17 cellular contexts compared by ENCODE assay signal in genomic region chr7:45086348-45087065, GRCh38. TPM values are rescaled to one million over a fixed set of nuclear protein-coding genes. Genes with fewer than 3 reads are reported as not detected.
DNase-seq lines count a peak whose midpoint lies in the region; ATAC-seq lines count a peak whose summit lies in the region.
"Had no signal": no experiment of that assay in that cellular context is flagged by ENCODE, and none has a peak within 500 bp of the region (broad histone marks: within the 10 kb centered on the region; RNA-seq: fewer than 3 reads in every experiment).

No MANE protein-coding gene starts in this region.

- H3K36me3 Mint-ChIP-seq in activated CD8-positive, alpha-beta memory T cell treated with anti-CD3 and anti-CD28 coated beads, Interleukin-2, amount 10 ng/mL, durations not matched to agents 7 days and 5 days, result no peaks in the 10 kb centered on the region

- H3K4me3 Mint-ChIP-seq in activated CD8-positive, alpha-beta memory T cell treated with anti-CD3 and anti-CD28 coated beads, Interleukin-2, amount 10 ng/mL, durations not matched to agents 7 days and 5 days, result no peak overlapping the region

- CTCF ChIA-PET in activated CD8-positive, alpha-beta memory T cell treated with anti-CD3 and anti-CD28 coated beads, Interleukin-2, amount 10 ng/mL, durations not matched to agents 7 days and 5 days (lab: Charles Lee), result interaction anchor here (0.5 to 1.6 kb wide), 2 partner anchors 49 to 437 kb away, joined by 4 to 7 read pairs; no protein-coding TSS in a partner anchor

- no peaks in the 10 kb centered on the region for H3K9me3 Mint-ChIP-seq in activated CD8-positive, alpha-beta memory T cell treated with anti-CD3 and anti-CD28 coated beads, Interleukin-2, amount 10 ng/mL, durations not matched to agents 7 days and 5 days (ENCODE audit: low read depth)

- H3K27ac Mint-ChIP-seq in activated CD8-positive, alpha-beta memory T cell treated with anti-CD3 and anti-CD28 coated beads, Interleukin-2, amount 10 ng/mL, durations not matched to agents 7 days and 5 days, result no peak overlapping the region

- no peak for ATAC-seq in activated CD8-positive, alpha-beta memory T cell treated with anti-CD3 and anti-CD28 coated beads, Interleukin-2, amount 10 ng/mL, durations not matched to agents 7 days and 5 days
- ATAC-seq in HG02884 (IDR thresholded peaks at IDR 0.05; ENCODE audit: unreplicated experiment), result no peak

- DNase-seq in DMS79 (lab: John Stamatoyannopoulos, UW) (peak; percentile 35), NCI-H510A treated with DMSO at 0.1 percent for 48 hours (lab: John Stamatoyannopoulos, UW) (peak; percentile 7), globus pallidus (ENCODE audit: low spot score) (peak; percentile 88), occipital lobe (lab: John Stamatoyannopoulos, UW) (peak; percentile 61), NCI-H2107 (lab: John Stamatoyannopoulos, UW) (no peak), COLO668 (lab: John Stamatoyannopoulos, UW; ENCODE audit: unreplicated experiment) (no peak)
- no peak for DNase-seq in activated CD8-positive, alpha-beta memory T cell treated with anti-CD3 and anti-CD28 coated beads, Interleukin-2, amount 10 ng/mL, durations not matched to agents 7 days and 5 days
- DNase-seq: activated CD4-positive, alpha-beta T cell treated with anti-CD3 and anti-CD28 coated beads for 48 hours; activated CD8-positive, alpha-beta memory T cell treated with anti-CD3 and anti-CD28 coated beads, Interleukin-2, amount 50 U/mL, for 48 hours; activated gamma-delta T cell; COR-L47; EL; GM23248; MV-4-11; NCI-H2029; NCI-H524 had no signal

- H3K27me3 Mint-ChIP-seq in activated CD8-positive, alpha-beta memory T cell treated with anti-CD3 and anti-CD28 coated beads, Interleukin-2, amount 10 ng/mL, durations not matched to agents 7 days and 5 days, result peaks cover 19% of the 10 kb centered on the region

- peaks cover 8% of the 10 kb centered on the region for H3K4me1 Mint-ChIP-seq in activated CD8-positive, alpha-beta memory T cell treated with anti-CD3 and anti-CD28 coated beads, Interleukin-2, amount 10 ng/mL, durations not matched to agents 7 days and 5 days

RNA-seq across cellular contexts. Expression of gene NACAD, which starts 2.3 kb away (rescaled TPM):
- total RNA-seq in occipital lobe, result 5.5 TPM
- total RNA-seq in activated CD8-positive, alpha-beta memory T cell treated with anti-CD3 and anti-CD28 coated beads, Interleukin-2, amount 10 ng/mL, durations not matched to agents 7 days and 5 days, result under 1 TPM; 0.09 to 0.35 TPM

RNA-seq across cellular contexts. Expression of gene TBRG4, which starts 25.0 kb away (rescaled TPM):
- total RNA-seq in occipital lobe, result 47.4 TPM
- 100 to 1,000 TPM; 121 to 152 TPM for total RNA-seq in activated CD8-positive, alpha-beta memory T cell treated with anti-CD3 and anti-CD28 coated beads, Interleukin-2, amount 10 ng/mL, durations not matched to agents 7 days and 5 days

Comparison
In these comparisons a context has a peak if more than half of its experiments do, and no peak if none do; other contexts are left out.
1. DNase-seq: peak in DMS79 (single experiment), NCI-H510A treated with DMSO at 0.1 percent for 48 hours (single experiment), globus pallidus (single experiment) and occipital lobe (single experiment); none in NCI-H2107 (single experiment), activated CD8-positive, alpha-beta memory T cell treated with anti-CD3 and anti-CD28 coated beads, Interleukin-2, amount 10 ng/mL, durations not matched to agents 7 days and 5 days (single experiment) and COLO668 (single experiment).